ENCODE assay signal across 14 cellular contexts in the genomic region with DNA sequence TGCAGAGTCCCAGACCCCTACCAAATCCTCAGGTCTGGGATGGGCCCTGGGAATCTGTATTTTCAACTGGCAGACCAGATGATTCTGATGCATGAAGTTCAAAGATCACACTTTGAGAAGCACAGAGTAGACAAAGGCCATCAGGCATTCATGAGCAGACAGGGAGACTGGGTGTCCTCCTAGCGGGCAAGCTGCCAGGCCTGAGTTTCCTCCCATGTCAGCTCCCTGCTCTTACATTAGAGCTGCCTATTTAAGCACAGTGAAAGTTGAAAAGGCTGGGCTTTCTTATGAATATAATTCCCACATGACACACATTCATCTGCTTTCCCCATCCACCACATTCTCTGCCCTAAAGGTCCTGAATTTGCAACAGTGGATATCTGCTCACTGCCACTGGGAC.
"Had no signal": no experiment of that assay in that cellular context is flagged by ENCODE, and none has a peak within 500 bp of the region (broad histone marks: within the 10 kb centered on the region; RNA-seq: fewer than 3 reads in every experiment).

No MANE protein-coding gene starts in this region.

- H3K36me3 ChIP-seq: stomach, vagina, WERI-Rb-1 had no signal

- H3K4me3 ChIP-seq: stomach, vagina had no signal

- H3K27me3 ChIP-seq: stomach, vagina had no signal

- H3K9me3 ChIP-seq: vagina had no signal

- DNase-seq: activated CD4-positive, alpha-beta T cell treated with anti-CD3 and anti-CD28 coated beads for 48 hours; activated naive CD4-positive, alpha-beta T cell treated with anti-CD3 and anti-CD28 coated beads, Interleukin-2, amount 10 ng/mL, durations not matched to agents 7 days and 5 days; activated T-cell treated with anti-CD3 and anti-CD28 coated beads for 4 hours; cortex of kidney; effector memory CD8-positive, alpha-beta T cell; immature natural killer cell; natural killer cell; occipital lobe; stomach; T1000; WERI-Rb-1 had no signal

- ATAC-seq: activated T-helper 17 cell treated with anti-CD3 and anti-CD28 coated beads, Interleukin-2, amount 50 U/mL, for 72 hours; effector memory CD8-positive, alpha-beta T cell; natural killer cell had no signal

- H3K27ac ChIP-seq: epithelial cell of prostate, stomach, vagina, WERI-Rb-1 had no signal

- H3K4me1 ChIP-seq: stomach, vagina had no signal
